In the genomic region with DNA sequence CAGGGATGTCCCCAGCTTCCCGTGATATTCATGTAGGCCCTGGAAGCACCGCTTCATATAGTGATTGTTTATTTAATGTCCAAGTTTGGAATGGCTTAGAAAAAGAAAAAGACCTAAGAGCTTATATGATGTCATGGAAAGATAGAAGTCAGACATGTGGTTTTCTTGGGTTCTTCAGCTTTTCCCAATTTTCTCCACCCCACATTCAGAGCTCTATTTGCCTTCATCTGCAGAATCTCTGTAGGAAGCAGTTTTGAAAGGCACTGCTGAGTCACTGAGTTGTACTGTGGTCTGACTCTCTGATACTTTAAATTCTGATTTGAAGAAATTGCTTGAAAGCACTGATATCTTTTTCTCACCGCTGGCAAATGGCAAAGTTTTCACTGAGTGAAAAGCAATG, we compare ENCODE assay signal across 14 cellular contexts.
DNase-seq lines count a peak whose midpoint lies in the region; TF ChIP-seq lines count a peak whose summit lies in the region.
"Had no signal": no experiment of that assay in that cellular context is flagged by ENCODE, and none has a peak within 500 bp of the region (broad histone marks: within the 10 kb centered on the region; RNA-seq: fewer than 3 reads in every experiment).

No MANE protein-coding gene starts in this region.

- H3K4me1 ChIP-seq in smooth muscle cell (ENCODE audit: low read depth) = peaks cover 24% of the 10 kb centered on the region
- no peaks in the 10 kb centered on the region for H3K4me1 ChIP-seq in neural progenitor cell

- H3K27ac Mint-ChIP-seq in neural progenitor cell = no peak overlapping the region
- H3K27ac Mint-ChIP-seq: activated CD4-positive, alpha-beta memory T cell treated with anti-CD3 and anti-CD28 coated beads, Interleukin-2, amount 10 ng/mL, durations not matched to agents 7 days and 5 days; IgD-negative memory B cell had no signal

- TF ChIP-seq CTCF in astrocyte of the spinal cord (IDR thresholded peaks at IDR 0.05; ENCODE audit: low read depth, low read length) = no peak
- TF ChIP-seq CTCF in smooth muscle cell (IDR thresholded peaks at IDR 0.05; ENCODE audit: borderline replicate concordance, insufficient read depth, poor library complexity, severe bottlenecking) = no peak
- TF ChIP-seq CTCF in lower leg skin (IDR thresholded peaks at IDR 0.05) = no peak
- TF ChIP-seq CTCF in neural progenitor cell (IDR thresholded peaks at IDR 0.05) = no peak

- H3K36me3 Mint-ChIP-seq in neural progenitor cell = peaks cover 2% of the 10 kb centered on the region
- H3K36me3 Mint-ChIP-seq: IgD-negative memory B cell had no signal

- no peaks in the 10 kb centered on the region for H3K36me3 ChIP-seq in smooth muscle cell (ENCODE audit: low read depth)
- H3K36me3 ChIP-seq in neural progenitor cell = no peaks in the 10 kb centered on the region

- intact Hi-C loops in lower leg skin (cut with DNase I; ENCODE audit: low total_unique reads) = no loop called here

- no peaks in the 10 kb centered on the region for H3K27me3 ChIP-seq in smooth muscle cell (ENCODE audit: low read depth)
- no peaks in the 10 kb centered on the region for H3K27me3 ChIP-seq in neural progenitor cell

- H3K4me3 ChIP-seq in astrocyte of the spinal cord (ENCODE audit: low read depth, low read length) = no peak overlapping the region
- no peak overlapping the region for H3K4me3 ChIP-seq in smooth muscle cell
- H3K4me3 ChIP-seq in lower leg skin (ENCODE audit: low read depth, poor library complexity, severe bottlenecking) = no peak overlapping the region
- no peak overlapping the region for H3K4me3 ChIP-seq in neural progenitor cell

- no peaks in the 10 kb centered on the region for H3K9me3 ChIP-seq in smooth muscle cell (replicated peaks; ENCODE audit: low read depth)
- H3K9me3 ChIP-seq in neural progenitor cell (ENCODE audit: low read depth) = no peaks in the 10 kb centered on the region

- peaks cover 4% of the 10 kb centered on the region for H3K27me3 Mint-ChIP-seq in neural progenitor cell (ENCODE audit: insufficient read depth, low read depth)
- H3K27me3 Mint-ChIP-seq: activated CD4-positive, alpha-beta memory T cell treated with anti-CD3 and anti-CD28 coated beads, Interleukin-2, amount 10 ng/mL, durations not matched to agents 7 days and 5 days; IgD-negative memory B cell had no signal

- H3F3A ChIP-seq in smooth muscle cell (ENCODE audit: low read depth) = peaks cover 21% of the 10 kb centered on the region
- no peaks in the 10 kb centered on the region for H3F3A ChIP-seq in neural progenitor cell (ENCODE audit: low read depth)

- peaks cover 12% of the 10 kb centered on the region for H3K9me3 Mint-ChIP-seq in neural progenitor cell
- H3K9me3 Mint-ChIP-seq: activated CD4-positive, alpha-beta memory T cell treated with anti-CD3 and anti-CD28 coated beads, Interleukin-2, amount 10 ng/mL, durations not matched to agents 7 days and 5 days had no signal

- H3K27ac ChIP-seq in smooth muscle cell (ENCODE audit: low read depth) (peak overlapping the region; percentile 92), neural progenitor cell (no peak overlapping the region)

- H4K20me1 ChIP-seq in smooth muscle cell (ENCODE audit: low read depth) (no peaks in the 10 kb centered on the region), neural progenitor cell (ENCODE audit: low read depth) (no peaks in the 10 kb centered on the region)

- DNase-seq in GM04503 (ENCODE audit: low read depth) (peak; percentile 31), astrocyte of the spinal cord (ENCODE audit: low read depth, low spot score) (peak; percentile 95), hepatic stellate cell (ENCODE audit: low spot score) (peak; percentile 43), smooth muscle cell (lab: John Stamatoyannopoulos, UW; ENCODE audit: unreplicated experiment) (no peak), lower leg skin (ENCODE audit: low spot score in 2 of 2) (no peak), NCI-H446 (lab: John Stamatoyannopoulos, UW) (no peak), neural progenitor cell (ENCODE audit: low spot score) (no peak)
- DNase-seq in stimulated activated CD8-positive, alpha-beta memory T cell treated with anti-CD3 and anti-CD28 coated beads, Interleukin-4, amount 100 ng/mL, for 48 hours = no peak
- DNase-seq: activated CD4-positive, alpha-beta memory T cell treated with anti-CD3 and anti-CD28 coated beads, Interleukin-2, amount 10 ng/mL, durations not matched to agents 7 days and 5 days; activated naive CD4-positive, alpha-beta T cell; effector CD8-positive, alpha-beta T cell; NCI-H1694; T-helper 2 cell had no signal

- H3K4me1 Mint-ChIP-seq in neural progenitor cell = peaks cover 21% of the 10 kb centered on the region
- H3K4me1 Mint-ChIP-seq: activated CD4-positive, alpha-beta memory T cell treated with anti-CD3 and anti-CD28 coated beads, Interleukin-2, amount 10 ng/mL, durations not matched to agents 7 days and 5 days; IgD-negative memory B cell had no signal

- peak overlapping the region; percentile 52 for H3K9ac ChIP-seq in smooth muscle cell (ENCODE audit: low read depth)
- H3K9ac ChIP-seq in neural progenitor cell = no peak overlapping the region

- H2AFZ ChIP-seq in smooth muscle cell (ENCODE audit: low read depth) (peak overlapping the region; percentile 82), neural progenitor cell (replicated peaks) (no peak overlapping the region)

- in situ Hi-C loops in astrocyte of the spinal cord (cut with HindIII; ENCODE audit: low sequenced_read_pairs) = no loop called here

- H3K79me2 ChIP-seq in smooth muscle cell (ENCODE audit: low read depth) = no peaks in the 10 kb centered on the region
- H3K79me2 ChIP-seq in neural progenitor cell (ENCODE audit: low read depth) = no peaks in the 10 kb centered on the region

- 31% methylated on average over 3 of the region's 3 CpGs for WGBS in smooth muscle cell (ENCODE audit: low lambda C conversion rate)
- WGBS in lower leg skin, 2 donors = 63 to 76% methylated on average over 3 of the region's 3 CpGs

- no peak for TF ChIP-seq POLR2A in lower leg skin (IDR thresholded peaks at IDR 0.05)

- H3K4me3 Mint-ChIP-seq in neural progenitor cell = no peak overlapping the region
- H3K4me3 Mint-ChIP-seq: activated CD4-positive, alpha-beta memory T cell treated with anti-CD3 and anti-CD28 coated beads, Interleukin-2, amount 10 ng/mL, durations not matched to agents 7 days and 5 days; IgD-negative memory B cell had no signal

- H3K4me2 ChIP-seq in smooth muscle cell = peak overlapping the region; percentile 54
- H3K4me2 ChIP-seq in neural progenitor cell = no peak overlapping the region

Comparison
In these comparisons a context has a peak if more than half of its experiments do, and no peak if none do; other contexts are left out.
1. DNase-seq: peak in GM04503 (single experiment), astrocyte of the spinal cord (single experiment) and hepatic stellate cell (single experiment); none in smooth muscle cell (single experiment), lower leg skin (0 of 2), NCI-H446 (0 of 2), neural progenitor cell (single experiment) and stimulated activated CD8-positive, alpha-beta memory T cell treated with anti-CD3 and anti-CD28 coated beads, Interleukin-4, amount 100 ng/mL, for 48 hours (single experiment).